In the genomic region with DNA sequence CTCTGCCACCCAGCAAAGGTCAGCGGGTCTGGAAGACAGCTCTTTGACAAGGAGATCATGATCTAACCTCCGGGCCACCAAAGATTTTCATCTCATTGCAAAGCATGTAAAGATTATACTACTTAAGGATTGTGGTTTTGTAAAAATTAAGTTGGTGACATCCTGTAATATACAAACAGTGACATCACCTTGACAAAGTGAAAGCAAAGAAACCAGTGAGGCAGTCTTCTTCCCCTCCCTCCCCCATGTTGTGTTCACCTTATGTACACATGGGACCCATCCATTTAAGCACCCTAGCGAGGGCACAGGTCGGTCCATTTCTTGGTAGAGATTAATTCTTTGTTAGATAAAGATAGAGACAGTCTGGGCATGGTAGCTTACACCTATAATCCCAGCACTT, we compare ENCODE assay signal across 15 cellular contexts. TPM values are rescaled to one million over a fixed set of nuclear protein-coding genes. Genes with fewer than 3 reads are reported as not detected.
A peak's percentile ranks its signal among the peaks of the same experiment; 100 is the strongest.
DNase-seq lines count a peak whose midpoint lies in the region; ATAC-seq, FAIRE-seq and TF ChIP-seq lines count a peak whose summit lies in the region.
"Had no signal": no experiment of that assay in that cellular context is flagged by ENCODE, and none has a peak within 500 bp of the region (broad histone marks: within the 10 kb centered on the region; RNA-seq: fewer than 3 reads in every experiment).

No MANE protein-coding gene starts in this region.

- intact Hi-C loops in HepG2 (cut with micrococcal nuclease; ENCODE audit: unreplicated experiment): no loop called here

- H3K36me3 Mint-ChIP-seq in WTC11: peaks cover 34% of the 10 kb centered on the region
- H3K36me3 Mint-ChIP-seq in glutamatergic neuron (ENCODE audit: unreplicated experiment): no peaks in the 10 kb centered on the region

- peak overlapping the region; percentile 93; the same call in 1 of the 2 replicates for H3K27ac Mint-ChIP-seq in WTC11
- peak overlapping the region; percentile 4 for H3K27ac Mint-ChIP-seq in glutamatergic neuron (ENCODE audit: unreplicated experiment)

- H3K4me1 Mint-ChIP-seq in WTC11 (peaks cover 33% of the 10 kb centered on the region), glutamatergic neuron (ENCODE audit: low read depth, unreplicated experiment) (peaks cover 2% of the 10 kb centered on the region)

- no peak overlapping the region for H2AFZ ChIP-seq in HepG2 (ENCODE audit: low read length)

- H3K4me3 ChIP-seq in liver (ENCODE audit: low read depth in 1 of 3, low read length in 3 of 3) (no peak overlapping the region), HepG2 (replicated peaks in 1 of 3; ENCODE audit: insufficient read depth in 1 of 3, low read depth in 2 of 3, low read length in 3 of 3) (no peak overlapping the region)

- no TSS peak for BruUV-seq in HepG2 (replicated peaks; lab: Mats Ljungman, UMichigan)

- H3K36me3 ChIP-seq in liver (ENCODE audit: control insufficient read depth in 4 of 4, insufficient read depth in 3 of 4, low read depth in 1 of 4, low read length in 3 of 4) (peaks cover 0 to 15% (median 2%) of the 10 kb centered on the region in 4 donors), HepG2 (replicated peaks in 1 of 2; ENCODE audit: control insufficient read depth in 1 of 2, insufficient read depth in 2 of 2, low read length in 2 of 2) (peaks cover 9 to 57% of the 10 kb centered on the region in 2 experiments)

- H3K9ac ChIP-seq in liver (ENCODE audit: low read depth in 1 of 2, low read length in 2 of 2): no peak overlapping the region
- no peak overlapping the region for H3K9ac ChIP-seq in HepG2 (ENCODE audit: insufficient read depth, low read depth, low read length)

- H3K79me2 ChIP-seq in HepG2 (ENCODE audit: insufficient read depth, low read length): peaks cover 77% of the 10 kb centered on the region

- no peak for ATAC-seq in HepG2
- ATAC-seq in WTC11: no peak

- no peaks in the 10 kb centered on the region for H3K9me3 Mint-ChIP-seq in WTC11
- H3K9me3 Mint-ChIP-seq in glutamatergic neuron (ENCODE audit: unreplicated experiment): peaks cover 5% of the 10 kb centered on the region

- 85% methylated on average over 4 of the region's 4 CpGs for WGBS in liver
- 100% methylated on average over 4 of the region's 4 CpGs for WGBS in HepG2 (ENCODE audit: low lambda C conversion rate)

- peaks cover 5 to 16% (median 9%) of the 10 kb centered on the region in 4 donors for H3K4me1 ChIP-seq in liver (ENCODE audit: control insufficient read depth in 4 of 4, insufficient read depth in 4 of 4, low read length in 3 of 4)
- H3K4me1 ChIP-seq in HepG2 (ENCODE audit: insufficient read depth, low read length): peaks cover 60% of the 10 kb centered on the region

- TF ChIP-seq EP300 in HepG2 (IDR thresholded peaks at IDR 0.05; ENCODE audit: low read depth in 2 of 2, low read length in 2 of 2) (no peak), HepG2 (CRISPR knock-in tag; IDR thresholded peaks at IDR 0.05; ENCODE audit: borderline replicate concordance) (no peak)

- H3K4me3 Mint-ChIP-seq in WTC11 (no peak overlapping the region), glutamatergic neuron (ENCODE audit: unreplicated experiment) (no peak overlapping the region)

- POLR2A ChIA-PET in HepG2 (lab: Yijun Ruan, JAX): no interaction called here
- POLR2A ChIA-PET in WTC11 (lab: Charles Lee): interaction anchor here (0.7 kb wide), 1 partner anchor 183 kb away, joined by 8 read pairs; no protein-coding TSS in a partner anchor

- FAIRE-seq in HepG2 (lab: Jason Lieb, UNC): no peak
- FAIRE-seq: HTR-8/SVneo had no signal

- H4K20me1 ChIP-seq in HepG2 (ENCODE audit: insufficient read depth, low read length): no peaks in the 10 kb centered on the region

- TF ChIP-seq CTCF in liver (IDR thresholded peaks at IDR 0.05; ENCODE audit: low read depth, low read length, missing input control): no peak
- TF ChIP-seq CTCF in HepG2 (CRISPR knock-in tag; IDR thresholded peaks at IDR 0.05): no peak
- no peak for TF ChIP-seq CTCF in WTC11 (IDR thresholded peaks at IDR 0.05)
- TF ChIP-seq CTCF in glutamatergic neuron (IDR thresholded peaks at IDR 0.05; ENCODE audit: partially characterized antibody, unreplicated experiment): no peak

- DNase-seq in HepG2 (ENCODE audit: low spot score): no peak
- no peak for DNase-seq in WTC11 (ENCODE audit: low spot score)
- no peak for DNase-seq in glutamatergic neuron
- no peak for DNase-seq in SHP77 (lab: John Stamatoyannopoulos, UW)
- DNase-seq in foreskin melanocyte: no peak
- DNase-seq in NCI-H2107 (lab: John Stamatoyannopoulos, UW): no peak
- no peak for DNase-seq in glomerular visceral epithelial cell (ENCODE audit: extremely low spot score)
- DNase-seq: activated T-cell treated with anti-CD3 and anti-CD28 coated beads, Interleukin-2, amount 50 U/mL, for 1 hour; amygdala; Caco-2; NCI-H1694; SHP77 treated with DMSO at 0.1 percent for 48 hours; stimulated activated CD4-positive, alpha-beta T cell treated with anti-CD3 and anti-CD28 coated beads, Interleukin-2, amount 100 ng/mL, for 24 hours had no signal

- H3K27me3 ChIP-seq in liver (ENCODE audit: control insufficient read depth in 4 of 4, insufficient read depth in 4 of 4, low read length in 3 of 4): no peaks in the 10 kb centered on the region
- H3K27me3 ChIP-seq in HepG2 (ENCODE audit: control insufficient read depth in 1 of 2, insufficient read depth in 2 of 2, low read length in 2 of 2): no peaks in the 10 kb centered on the region; a peak in 1 of 5 replicates

- no peaks in the 10 kb centered on the region for H3K9me3 ChIP-seq in liver (ENCODE audit: control insufficient read depth in 4 of 4, low read length in 3 of 4)
- no peaks in the 10 kb centered on the region for H3K9me3 ChIP-seq in HepG2 (ENCODE audit: low read length)
- H3K9me3 ChIP-seq: Caco-2 had no signal

- H3K27me3 Mint-ChIP-seq in WTC11 (ENCODE audit: low read depth) (no peaks in the 10 kb centered on the region), glutamatergic neuron (ENCODE audit: unreplicated experiment) (peaks cover 3% of the 10 kb centered on the region)

- CTCF ChIA-PET in HepG2 (lab: Yijun Ruan, JAX; ENCODE audit: low intra/inter-chr PET ratio, low total read pairs) (no interaction called here), WTC11 (lab: Charles Lee) (interaction anchor here (0.7 to 0.9 kb wide), 2 partner anchors 22 to 90 kb away, joined by 3 read pairs; no protein-coding TSS in a partner anchor)

- H3K27ac ChIP-seq in liver (ENCODE audit: low read depth in 1 of 2, low read length in 2 of 2) (peak overlapping the region; percentile 32 to 63), HepG2 (ENCODE audit: extremely low read length, insufficient read depth, low read length) (no peak overlapping the region)

- TF ChIP-seq RAD21 in liver (IDR thresholded peaks at IDR 0.05): no peak
- no peak for TF ChIP-seq RAD21 in HepG2 (CRISPR knock-in tag; IDR thresholded peaks at IDR 0.05)

- no peak overlapping the region for H3K4me2 ChIP-seq in HepG2 (ENCODE audit: low read depth, low read length)

- no peak for TF ChIP-seq POLR2A in HepG2 (IDR thresholded peaks at IDR 0.05; ENCODE audit: insufficient read depth in 1 of 2, low read depth in 2 of 2, low read length in 2 of 2)

- in situ Hi-C loops in HepG2 (cut with HindIII; ENCODE audit: extremely low pct_ligation_motif_present, low pct_unique_long_range_greater_than_20kb): no loop called here

RNA-seq across cellular contexts. Expression of gene MDH2, which starts 3.9 kb away (rescaled TPM):
- 10 to 100 TPM; 33.6 to 84.7 TPM for total RNA-seq in liver
- 100 to 1,000 TPM; 241 to 275 TPM for polyA plus RNA-seq in liver
- total RNA-seq in HepG2 (2016; rRNA removed; fragmentation: Illumina TruSeq; extraction: Trizol): 90.3 and 107 TPM in 2 replicates
- 35.9 and 38.8 TPM in 2 replicates for total RNA-seq in HepG2 (2016; cell fraction: cytosol; rRNA removed; fragmentation: Illumina TruSeq; extraction: Trizol; ENCODE audit: low read depth)
- 93.0 and 94.6 TPM in 2 replicates for total RNA-seq in HepG2 (2016; cell fraction: insoluble cytoplasmic fraction; rRNA removed; fragmentation: Illumina TruSeq; extraction: Trizol)
- total RNA-seq in HepG2 (2016; cell fraction: membrane; rRNA removed; fragmentation: Illumina TruSeq; extraction: Trizol): 44.2 and 48.6 TPM in 2 replicates
- 45.4 and 53.0 TPM in 2 replicates for total RNA-seq in HepG2 (2016; cell fraction: nucleus; rRNA removed; fragmentation: Illumina TruSeq; extraction: Trizol)
- 81.4 and 90.1 TPM in 2 replicates for polyA plus RNA-seq in HepG2 (2011; rRNA removed)
- 48.1 and 61.9 TPM in 2 replicates for polyA plus RNA-seq in HepG2 (2011; cell fraction: cytosol; rRNA removed)
- 51.2 and 52.4 TPM in 2 replicates for polyA plus RNA-seq in HepG2 (2011; cell fraction: nucleus; rRNA removed)
- polyA plus RNA-seq in HepG2 (2012): 126 and 145 TPM in 2 replicates
- polyA plus RNA-seq in HepG2 (2016; cell fraction: cytosol; fragmentation: Illumina TruSeq; extraction: Trizol; ENCODE audit: low read depth): 80.9 and 96.5 TPM in 2 replicates
- polyA plus RNA-seq in HepG2 (2016; cell fraction: insoluble cytoplasmic fraction; fragmentation: Illumina TruSeq; extraction: Trizol; ENCODE audit: low read depth): 203 and 256 TPM in 2 replicates
- polyA plus RNA-seq in HepG2 (2016; cell fraction: membrane; fragmentation: Illumina TruSeq; extraction: Trizol; ENCODE audit: low read depth): 77.6 and 81.5 TPM in 2 replicates
- polyA plus RNA-seq in HepG2 (2016; cell fraction: nucleus; fragmentation: Illumina TruSeq; extraction: Trizol; ENCODE audit: insufficient read depth, low read depth): 113 and 123 TPM in 2 replicates
- 189 and 195 TPM in 2 replicates for polyA minus RNA-seq in HepG2 (2011; rRNA and poly(A)+ RNA removed; ENCODE audit: low replicate concordance)
- polyA minus RNA-seq in HepG2 (2011; cell fraction: cytosol; rRNA and poly(A)+ RNA removed): 86.4 and 103 TPM in 2 replicates
- 29.9 and 37.8 TPM in 2 replicates for polyA minus RNA-seq in HepG2 (2011; cell fraction: nucleus; rRNA and poly(A)+ RNA removed)
- total RNA-seq in WTC11 (2021): 298 to 333 TPM (median 313 TPM) in 3 replicates
- 126 TPM for total RNA-seq in glutamatergic neuron (ENCODE audit: unreplicated experiment)

RNA-seq across cellular contexts. Expression of gene STYXL1, which starts 4.0 kb away (rescaled TPM):
- total RNA-seq in liver (10 to 100 TPM; 16.7 to 17.6 TPM), HepG2 (2016; rRNA removed; fragmentation: Illumina TruSeq; extraction: Trizol) (23.9 and 28.0 TPM in 2 replicates), WTC11 (2021) (21.3 to 28.2 TPM (median 27.8 TPM) in 3 replicates), glutamatergic neuron (ENCODE audit: unreplicated experiment) (41.8 TPM)
- polyA plus RNA-seq in liver (10 to 100 TPM; 16.4 to 27.5 TPM), HepG2 (2011; rRNA removed) (36.0 and 38.3 TPM in 2 replicates)
- 13.7 and 16.8 TPM in 2 replicates for total RNA-seq in HepG2 (2016; cell fraction: cytosol; rRNA removed; fragmentation: Illumina TruSeq; extraction: Trizol; ENCODE audit: low read depth)
- total RNA-seq in HepG2 (2016; cell fraction: insoluble cytoplasmic fraction; rRNA removed; fragmentation: Illumina TruSeq; extraction: Trizol): 21.2 and 33.5 TPM in 2 replicates
- 15.6 and 15.7 TPM in 2 replicates for total RNA-seq in HepG2 (2016; cell fraction: membrane; rRNA removed; fragmentation: Illumina TruSeq; extraction: Trizol)
- total RNA-seq in HepG2 (2016; cell fraction: nucleus; rRNA removed; fragmentation: Illumina TruSeq; extraction: Trizol): 13.0 and 16.7 TPM in 2 replicates
- polyA plus RNA-seq in HepG2 (2011; cell fraction: cytosol; rRNA removed): 47.3 and 50.3 TPM in 2 replicates
- polyA plus RNA-seq in HepG2 (2011; cell fraction: nucleus; rRNA removed): 19.1 and 23.0 TPM in 2 replicates
- 20.3 and 22.3 TPM in 2 replicates for polyA plus RNA-seq in HepG2 (2012)
- polyA plus RNA-seq in HepG2 (2016; cell fraction: cytosol; fragmentation: Illumina TruSeq; extraction: Trizol; ENCODE audit: low read depth): 17.6 and 20.9 TPM in 2 replicates
- 42.1 and 47.6 TPM in 2 replicates for polyA plus RNA-seq in HepG2 (2016; cell fraction: insoluble cytoplasmic fraction; fragmentation: Illumina TruSeq; extraction: Trizol; ENCODE audit: low read depth)
- polyA plus RNA-seq in HepG2 (2016; cell fraction: membrane; fragmentation: Illumina TruSeq; extraction: Trizol; ENCODE audit: low read depth): 19.0 and 20.3 TPM in 2 replicates
- polyA plus RNA-seq in HepG2 (2016; cell fraction: nucleus; fragmentation: Illumina TruSeq; extraction: Trizol; ENCODE audit: insufficient read depth, low read depth): 26.3 and 27.9 TPM in 2 replicates
- polyA minus RNA-seq in HepG2 (2011; rRNA and poly(A)+ RNA removed; ENCODE audit: low replicate concordance): 18.8 and 29.8 TPM in 2 replicates
- polyA minus RNA-seq in HepG2 (2011; cell fraction: cytosol; rRNA and poly(A)+ RNA removed): 7.5 and 9.2 TPM in 2 replicates
- polyA minus RNA-seq in HepG2 (2011; cell fraction: nucleus; rRNA and poly(A)+ RNA removed): 8.9 and 10.7 TPM in 2 replicates

RNA-seq across cellular contexts. Expression of gene TMEM120A, which starts 57.4 kb away (rescaled TPM):
- total RNA-seq in liver: 10 to 100 TPM; 18.7 to 29.5 TPM
- polyA plus RNA-seq in liver: 10 to 100 TPM; 34.8 to 73.9 TPM
- 22.9 and 40.3 TPM in 2 replicates for total RNA-seq in HepG2 (2016; rRNA removed; fragmentation: Illumina TruSeq; extraction: Trizol)
- total RNA-seq in HepG2 (2016; cell fraction: cytosol; rRNA removed; fragmentation: Illumina TruSeq; extraction: Trizol; ENCODE audit: low read depth): 31.6 and 36.7 TPM in 2 replicates
- 26.0 and 40.4 TPM in 2 replicates for total RNA-seq in HepG2 (2016; cell fraction: insoluble cytoplasmic fraction; rRNA removed; fragmentation: Illumina TruSeq; extraction: Trizol)
- total RNA-seq in HepG2 (2016; cell fraction: membrane; rRNA removed; fragmentation: Illumina TruSeq; extraction: Trizol): 34.6 and 34.8 TPM in 2 replicates
- total RNA-seq in HepG2 (2016; cell fraction: nucleus; rRNA removed; fragmentation: Illumina TruSeq; extraction: Trizol): 31.7 and 39.9 TPM in 2 replicates
- polyA plus RNA-seq in HepG2 (2011; rRNA removed): 102 and 116 TPM in 2 replicates
- polyA plus RNA-seq in HepG2 (2011; cell fraction: cytosol; rRNA removed): 81.9 and 91.9 TPM in 2 replicates
- 76.1 and 77.6 TPM in 2 replicates for polyA plus RNA-seq in HepG2 (2011; cell fraction: nucleus; rRNA removed)
- polyA plus RNA-seq in HepG2 (2012): 41.2 and 57.5 TPM in 2 replicates
- 78.5 and 88.6 TPM in 2 replicates for polyA plus RNA-seq in HepG2 (2016; cell fraction: cytosol; fragmentation: Illumina TruSeq; extraction: Trizol; ENCODE audit: low read depth)
- polyA plus RNA-seq in HepG2 (2016; cell fraction: insoluble cytoplasmic fraction; fragmentation: Illumina TruSeq; extraction: Trizol; ENCODE audit: low read depth): 64.8 and 69.3 TPM in 2 replicates
- polyA plus RNA-seq in HepG2 (2016; cell fraction: membrane; fragmentation: Illumina TruSeq; extraction: Trizol; ENCODE audit: low read depth): 81.3 and 84.7 TPM in 2 replicates
- 144 and 149 TPM in 2 replicates for polyA plus RNA-seq in HepG2 (2016; cell fraction: nucleus; fragmentation: Illumina TruSeq; extraction: Trizol; ENCODE audit: insufficient read depth, low read depth)
- 97.0 and 238 TPM in 2 replicates for polyA minus RNA-seq in HepG2 (2011; rRNA and poly(A)+ RNA removed; ENCODE audit: low replicate concordance)
- 32.4 and 39.8 TPM in 2 replicates for polyA minus RNA-seq in HepG2 (2011; cell fraction: cytosol; rRNA and poly(A)+ RNA removed)
- 15.5 and 22.4 TPM in 2 replicates for polyA minus RNA-seq in HepG2 (2011; cell fraction: nucleus; rRNA and poly(A)+ RNA removed)
- 20.1 to 23.0 TPM (median 21.9 TPM) in 3 replicates for total RNA-seq in WTC11 (2021)
- total RNA-seq in glutamatergic neuron (ENCODE audit: unreplicated experiment): 26.4 TPM
